1 cellular context compared by ENCODE assay signal in genomic region chr3:53130179-53131135, GRCh38.
TF ChIP-seq lines count a peak whose summit lies in the region.

Gene RFT1, minus strand, starts transcription at chr3:53130435. Its CDS starts 35 bp downstream, at chr3:53130400.

TF ChIP-seq in HEK293, 187 proteins besides CTCF, POLR2A, EP300 and RAD21 (continued from another document):
- TF ChIP-seq PATZ1 (tag by site-specific recombination; IDR thresholded peaks at IDR 0.05) (peak; percentile 52), ZNF398 (tag by site-specific recombination; IDR thresholded peaks at IDR 0.05) (peak; percentile 73), ZBTB21 (tag by site-specific recombination; IDR thresholded peaks at IDR 0.05) (peak; percentile 63; the same call in 1 of the 2 replicates), ZFP37 (tag by site-specific recombination; IDR thresholded peaks at IDR 0.05) (peak; percentile 54; the same call in 1 of the 2 replicates), ZNF302 (tag by site-specific recombination; IDR thresholded peaks at IDR 0.05; ENCODE audit: low read depth) (no peak), SP2 (tag by site-specific recombination; IDR thresholded peaks at IDR 0.05) (peak; percentile 69), YY1 (tag by site-specific recombination; IDR thresholded peaks at IDR 0.05) (peak; percentile 78), ZNF510 (tag by site-specific recombination; IDR thresholded peaks at IDR 0.05; ENCODE audit: insufficient replicate concordance) (no peak), YY2 (tag by site-specific recombination; IDR thresholded peaks at IDR 0.05) (peak; percentile 53; the same call in 1 of the 2 replicates), ZNF629 (tag by site-specific recombination; IDR thresholded peaks at IDR 0.05) (peak; percentile 78), ZNF501 (tag by site-specific recombination; IDR thresholded peaks at IDR 0.05) (peak; percentile 91; the same call in 1 of the 2 replicates), ZSCAN18 (tag by site-specific recombination; IDR thresholded peaks at IDR 0.05) (no peak), KLF16 (tag by site-specific recombination; IDR thresholded peaks at IDR 0.05) (peak; percentile 50; the same call in 1 of the 2 replicates), HIC1 (tag by site-specific recombination; IDR thresholded peaks at IDR 0.05) (peak; percentile 33; the same call in 1 of the 2 replicates), KLF10 (tag by site-specific recombination; IDR thresholded peaks at IDR 0.05) (peak; percentile 78), ZNF23 (tag by site-specific recombination; IDR thresholded peaks at IDR 0.05; ENCODE audit: borderline replicate concordance) (no peak), ZNF529 (tag by site-specific recombination; IDR thresholded peaks at IDR 0.05; ENCODE audit: insufficient replicate concordance) (no peak), ZNF518A (tag by site-specific recombination; conservative IDR thresholded peaks at IDR 0.05; ENCODE audit: low read depth) (0 out of 2 replicates have a peak, but pooled peaks have one; percentile 22), INSM2 (tag by site-specific recombination; IDR thresholded peaks at IDR 0.05) (peak; percentile 46; the same call in 1 of the 2 replicates), SP3 (tag by site-specific recombination; IDR thresholded peaks at IDR 0.05) (peak; percentile 51), ZNF394 (tag by site-specific recombination; IDR thresholded peaks at IDR 0.05; ENCODE audit: borderline replicate concordance) (0 out of 2 replicates have a peak, but pooled peaks have one; percentile 34), ZNF335 (tag by site-specific recombination; conservative IDR thresholded peaks at IDR 0.05) (peak; percentile 91), SP7 (tag by site-specific recombination; IDR thresholded peaks at IDR 0.05) (peak; percentile 67; the same call in 1 of the 2 replicates), ZNF692 (tag by site-specific recombination; IDR thresholded peaks at IDR 0.05) (peak; percentile 95), ZFP69B (tag by site-specific recombination; IDR thresholded peaks at IDR 0.05) (peak; percentile 90; the same call in 1 of the 2 replicates), ZSCAN30 (tag by site-specific recombination; IDR thresholded peaks at IDR 0.05) (peak; percentile 76), ZNF76 (tag by site-specific recombination; IDR thresholded peaks at IDR 0.05; ENCODE audit: borderline replicate concordance, low read depth) (peak; percentile 56; the same call in 1 of the 2 replicates), ZNF600 (tag by site-specific recombination; IDR thresholded peaks at IDR 0.05) (peak; percentile 83), ZFHX2 (tag by site-specific recombination; conservative IDR thresholded peaks at IDR 0.05) (no peak), ZXDB (tag by site-specific recombination; IDR thresholded peaks at IDR 0.05) (peak; percentile 76), ZNF2 (tag by site-specific recombination; IDR thresholded peaks at IDR 0.05) (0 out of 2 replicates have a peak, but pooled peaks have one; percentile 15), KLF1 (tag by site-specific recombination; IDR thresholded peaks at IDR 0.05) (0 out of 2 replicates have a peak, but pooled peaks have one; percentile 12), ZNF645 (tag by site-specific recombination; IDR thresholded peaks at IDR 0.05) (no peak), ZBTB26 (tag by site-specific recombination; optimal IDR thresholded peaks at IDR 0.05) (peak; percentile 32), SCRT1 (tag by site-specific recombination; IDR thresholded peaks at IDR 0.05; ENCODE audit: borderline replicate concordance) (no peak), OVOL3 (tag by site-specific recombination; IDR thresholded peaks at IDR 0.05) (no peak), SETDB1 (IDR thresholded peaks at IDR 0.05; ENCODE audit: insufficient read length, low read length) (no peak), ZNF660 (tag by site-specific recombination; IDR thresholded peaks at IDR 0.05) (0 out of 2 replicates have a peak, but pooled peaks have one; percentile 30)
